ENCODE assay signal across 8 cellular contexts in genomic region chr14:56579345-56580316, GRCh38. TPM values are rescaled to one million over a fixed set of nuclear protein-coding genes. Genes with fewer than 3 reads are reported as not detected.
A peak's percentile ranks its signal among the peaks of the same experiment; 100 is the strongest.
DNase-seq lines count a peak whose midpoint lies in the region; TF ChIP-seq lines count a peak whose summit lies in the region.

Gene TMEM260 (plus strand): TSS chr14:56579798. CDS start chr14:56579915, 117 bp downstream.

- peaks cover 37% of the 10 kb centered on the region for H3K79me2 ChIP-seq in MM.1S (ENCODE audit: low read length)

- H3F3A ChIP-seq in MM.1S (ENCODE audit: insufficient read depth, low read length): peaks cover 7% of the 10 kb centered on the region

- no peaks in the 10 kb centered on the region for H3K4me1 ChIP-seq in MM.1S (ENCODE audit: low read length)
- H3K4me1 ChIP-seq in SJCRH30: peaks cover 9% of the 10 kb centered on the region
- peaks cover 9% of the 10 kb centered on the region for H3K4me1 ChIP-seq in neuron (ENCODE audit: insufficient read depth, low read length)
- peaks cover 5 to 25% (median 24%) of the 10 kb centered on the region in 5 donors for H3K4me1 ChIP-seq in subcutaneous abdominal adipose tissue (ENCODE audit: control insufficient read depth in 5 of 5, insufficient read depth in 5 of 5, low read length in 5 of 5)

- H4K20me1 ChIP-seq in MM.1S (ENCODE audit: insufficient read depth, low read length): no peaks in the 10 kb centered on the region

- no peaks in the 10 kb centered on the region for H3K9me3 ChIP-seq in MM.1S (replicated peaks; ENCODE audit: insufficient read depth, low read length)
- no peaks in the 10 kb centered on the region for H3K9me3 ChIP-seq in SJCRH30 (replicated peaks)
- no peaks in the 10 kb centered on the region for H3K9me3 ChIP-seq in neuron (ENCODE audit: low read length)
- no peaks in the 10 kb centered on the region for H3K9me3 ChIP-seq in subcutaneous abdominal adipose tissue (ENCODE audit: control insufficient read depth in 5 of 5, low read length in 5 of 5)

- H3K4me2 ChIP-seq in MM.1S (ENCODE audit: low read depth, low read length): peak within 1 kb of the TSS; percentile 82

- H3K27ac ChIP-seq in MM.1S (ENCODE audit: low read length) (peak within 1 kb of the TSS; percentile 67), SJCRH30 (peak within 1 kb of the TSS; percentile 99), subcutaneous abdominal adipose tissue (ENCODE audit: low read depth, low read length) (peak within 1 kb of the TSS; percentile 71)

- no peaks in the 10 kb centered on the region for H3K9me2 ChIP-seq in MM.1S (replicated peaks; ENCODE audit: insufficient read depth, low read length)

- TF ChIP-seq CTCF in MM.1S (IDR thresholded peaks at IDR 0.05; ENCODE audit: low read length): peak; percentile 63

- H3K4me3 ChIP-seq in MM.1S (ENCODE audit: low read length) (peak within 1 kb of the TSS; percentile 86), SJCRH30 (peak within 1 kb of the TSS; percentile 97), neuron (ENCODE audit: low read length) (peak within 1 kb of the TSS; percentile 76), subcutaneous abdominal adipose tissue (ENCODE audit: low read depth in 1 of 5, low read length in 5 of 5) (peak within 1 kb of the TSS; percentile 96 to 100 (median 97))

- no peaks in the 10 kb centered on the region for H3K27me3 ChIP-seq in MM.1S (replicated peaks; ENCODE audit: insufficient read depth, low read length)
- no peaks in the 10 kb centered on the region for H3K27me3 ChIP-seq in SJCRH30
- peaks cover 19% of the 10 kb centered on the region for H3K27me3 ChIP-seq in neuron (ENCODE audit: insufficient read depth, low read length)
- no peaks in the 10 kb centered on the region for H3K27me3 ChIP-seq in subcutaneous abdominal adipose tissue (ENCODE audit: control insufficient read depth in 5 of 5, insufficient read depth in 4 of 5, low read length in 5 of 5)

- DNase-seq in GM03348 (ENCODE audit: low spot score): peak; percentile 95
- peak; percentile 80 for DNase-seq in HCEC 1CT
- peak; percentile 75 for DNase-seq in MM.1S
- peak; percentile 80 to 91 for DNase-seq in SJCRH30
- peak; percentile 88 for DNase-seq in activated gamma-delta T cell treated with anti-CD3 and anti-CD28 coated beads, Interleukin-2, amount 50 U/mL, for 16 hours (ENCODE audit: low read depth)
- peak; percentile 85 for DNase-seq in foreskin melanocyte

- no peaks in the 10 kb centered on the region for H3K36me3 ChIP-seq in MM.1S (replicated peaks; ENCODE audit: insufficient read depth, low read length)
- H3K36me3 ChIP-seq in SJCRH30: no peaks in the 10 kb centered on the region
- H3K36me3 ChIP-seq in neuron (ENCODE audit: insufficient read depth, low read length): no peaks in the 10 kb centered on the region
- no peaks in the 10 kb centered on the region for H3K36me3 ChIP-seq in subcutaneous abdominal adipose tissue (ENCODE audit: control insufficient read depth in 5 of 5, insufficient read depth in 5 of 5, low read length in 5 of 5)

- peak within 1 kb of the TSS; percentile 84 for H2AFZ ChIP-seq in MM.1S (ENCODE audit: low read length)
- H2AFZ ChIP-seq in neuron (ENCODE audit: low read depth, low read length): peak within 1 kb of the TSS; percentile 99

- H3K9ac ChIP-seq in MM.1S (ENCODE audit: low read length) (peak within 1 kb of the TSS; percentile 86), subcutaneous abdominal adipose tissue (ENCODE audit: low read length in 5 of 5) (peak within 1 kb of the TSS; percentile 95 to 100 (median 98))

RNA-seq across cellular contexts. Expression of gene TMEM260, which starts in this region (rescaled TPM):
- 14.6 and 18.1 TPM in 2 replicates for total RNA-seq in SJCRH30 (2014; rRNA removed; shearing (Covaris generic))

Comparison
In these comparisons a context has a peak if more than half of its experiments do, and no peak if none do; other contexts are left out.
1. Peak in every context shown above with its lines: DNase-seq, H3K4me3 ChIP-seq and H3K27ac ChIP-seq.